ENCODE assay signal across 11 cellular contexts in genomic region chr1:89910780-89911179, GRCh38.
DNase-seq lines count a peak whose midpoint lies in the region; ATAC-seq and TF ChIP-seq lines count a peak whose summit lies in the region.
"Had no signal": no experiment of that assay in that cellular context is flagged by ENCODE, and none has a peak within 500 bp of the region (broad histone marks: within the 10 kb centered on the region; RNA-seq: fewer than 3 reads in every experiment).

No MANE protein-coding gene starts in this region.

- H3K27me3 ChIP-seq in AG04450 (ENCODE audit: control insufficient read depth, insufficient read depth, low read length) (no peaks in the 10 kb centered on the region), lower lobe of right lung (ENCODE audit: low read depth) (no peaks in the 10 kb centered on the region)

- no peak for ATAC-seq in lower lobe of right lung
- ATAC-seq in HG02870 (IDR thresholded peaks at IDR 0.05; ENCODE audit: unreplicated experiment) = no peak

- POLR2A ChIA-PET in AG04450 (lab: Yijun Ruan, JAX) = interaction anchor here (0.7 to 1.2 kb wide), 4 partner anchors 33 to 112 kb away, joined by 3 to 5 read pairs (median 4); partner anchors contain the start of gene LRRC8D

- DNase-seq in AG04450 (ENCODE audit: low read depth, low spot score) (peak; percentile 85), HK-2 (ENCODE audit: unreplicated experiment) (peak; percentile 53), astrocyte of the cerebellum (ENCODE audit: low read depth) (peak; percentile 57), kidney tubule cell (ENCODE audit: low spot score) (peak; percentile 93), lower lobe of right lung (no peak), NCI-H69 (lab: John Stamatoyannopoulos, UW) (no peak)
- no peak for DNase-seq in stimulated activated CD4-positive, alpha-beta T cell treated with anti-CD3 and anti-CD28 coated beads, Interleukin-15, amount 100 ng/mL, for 24 hours
- DNase-seq: activated CD4-positive, alpha-beta T cell treated with anti-CD3 and anti-CD28 coated beads for 48 hours; DMS153; NCI-H1048 had no signal

- H3K27ac ChIP-seq in AG04450 (ENCODE audit: low read depth, low read length) (peak overlapping the region; percentile 71), lower lobe of right lung (no peak overlapping the region)

- intact Hi-C loops in lower lobe of right lung (cut with DNase I) = no loop called here

- TF ChIP-seq CTCF in AG04450 (IDR thresholded peaks at IDR 0.05; ENCODE audit: low read depth, low read length) (no peak), astrocyte of the cerebellum (IDR thresholded peaks at IDR 0.05; ENCODE audit: low read depth, low read length, missing control alignments) (no peak), lower lobe of right lung (IDR thresholded peaks at IDR 0.05) (no peak)

- H3K4me1 ChIP-seq in lower lobe of right lung = peaks cover 18% of the 10 kb centered on the region

- CTCF ChIA-PET in AG04450 (lab: Charles Lee) = interaction anchor here (0.8 to 1.5 kb wide), 3 partner anchors 9 to 77 kb away, joined by 3 to 5 read pairs (median 4); no protein-coding TSS in a partner anchor

- no peaks in the 10 kb centered on the region for H3K36me3 ChIP-seq in lower lobe of right lung

- H3K9me3 ChIP-seq in AG04450 (ENCODE audit: control insufficient read depth, insufficient read depth, low read length) = no peaks in the 10 kb centered on the region
- no peaks in the 10 kb centered on the region for H3K9me3 ChIP-seq in lower lobe of right lung

- in situ Hi-C loops in astrocyte of the cerebellum (cut with HindIII; ENCODE audit: low sequenced_read_pairs) = no loop called here

- H3K4me3 ChIP-seq in AG04450 (ENCODE audit: low read depth, low read length) (no peak overlapping the region), astrocyte of the cerebellum (ENCODE audit: low read depth, low read length) (no peak overlapping the region), lower lobe of right lung (no peak overlapping the region)

Comparison
In these comparisons a context has a peak if more than half of its experiments do, and no peak if none do; other contexts are left out.
1. DNase-seq: peak in AG04450 (single experiment), HK-2 (single experiment), astrocyte of the cerebellum (single experiment) and kidney tubule cell (single experiment); none in lower lobe of right lung (single experiment), NCI-H69 (single experiment) and stimulated activated CD4-positive, alpha-beta T cell treated with anti-CD3 and anti-CD28 coated beads, Interleukin-15, amount 100 ng/mL, for 24 hours (single experiment).